Comparison of ENCODE assay signal across 14 cellular contexts in the genomic region with DNA sequence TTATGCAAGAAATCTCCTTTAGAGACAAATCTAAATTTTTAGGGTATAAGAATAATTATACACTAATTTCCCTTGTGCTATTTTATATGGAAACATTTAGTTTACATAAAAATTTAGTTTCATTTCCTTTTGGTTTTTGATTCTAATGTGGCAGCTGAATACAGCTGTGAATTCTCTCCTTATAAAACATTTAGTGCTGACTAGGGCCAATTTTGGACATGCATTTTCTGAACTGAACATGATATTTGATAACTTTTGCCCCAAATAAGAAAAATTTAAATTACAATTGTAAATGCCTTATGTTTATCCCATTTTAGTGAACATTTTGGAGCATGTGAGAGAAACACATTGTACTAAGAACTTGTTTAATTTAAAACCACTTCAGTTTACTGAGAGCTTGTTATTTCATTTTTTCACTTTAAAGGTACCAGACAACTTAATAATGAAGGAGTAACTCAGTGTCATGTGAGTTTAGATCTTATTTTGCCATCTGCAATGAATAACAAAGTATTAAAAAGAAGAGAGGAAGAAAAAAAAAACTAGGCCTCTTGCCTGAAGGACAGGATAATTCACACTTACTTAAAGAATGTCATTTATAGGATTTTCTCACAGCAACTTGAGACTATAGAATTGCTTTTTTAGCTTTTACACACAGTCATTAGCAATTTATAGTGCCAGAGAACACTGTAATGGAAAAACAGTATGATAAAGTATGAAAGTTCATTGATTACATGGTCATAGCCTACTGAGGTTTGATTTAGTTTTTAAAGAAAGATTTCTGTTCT.
DNase-seq lines count a peak whose midpoint lies in the region; TF ChIP-seq lines count a peak whose summit lies in the region.
"Had no signal": no experiment of that assay in that cellular context is flagged by ENCODE, and none has a peak within 500 bp of the region (broad histone marks: within the 10 kb centered on the region; RNA-seq: fewer than 3 reads in every experiment).

No MANE protein-coding gene starts in this region.

- H3K27ac Mint-ChIP-seq in nephron = peak overlapping the region in 2 of 3 experiments; percentile 61 to 70
- H3K27ac Mint-ChIP-seq: CD4-positive, alpha-beta T cell had no signal

- H3K9ac ChIP-seq in GM23248 (no peak overlapping the region), Loucy (ENCODE audit: low read depth, low read length, poor library complexity, severe bottlenecking) (no peak overlapping the region), skeletal muscle tissue (ENCODE audit: low read depth in 1 of 3, low read length in 3 of 3) (peak overlapping the region in 1 of 3 donors; percentile 25)
- H3K9ac ChIP-seq: BLaER1 treated with 17β-estradiol and CSF1 and Interleukin-3, amounts not matched to agents 10 nM and 100 nM had no signal

- TF ChIP-seq POLR2A in ovary (IDR thresholded peaks at IDR 0.05) = no peak

- intact Hi-C loops in ovary (cut with DNase I) = no loop called here

- peaks cover 4% of the 10 kb centered on the region for H3K4me1 Mint-ChIP-seq in nephron
- H3K4me1 Mint-ChIP-seq: GM23338 had no signal

- H3F3A ChIP-seq in GM23248 (ENCODE audit: insufficient read depth) = no peaks in the 10 kb centered on the region
- no peaks in the 10 kb centered on the region for H3F3A ChIP-seq in Loucy (ENCODE audit: low read depth)

- H2AFZ ChIP-seq in GM23248 (0 out of 2 replicates have a peak overlapping the region, but pooled peaks have one; percentile 24), Loucy (ENCODE audit: low read length) (peak overlapping the region; percentile 59)

- in situ Hi-C loops in GM23248 (cut with MboI) = no loop called here

- no peaks in the 10 kb centered on the region for H3K27me3 ChIP-seq in GM23248 (replicated peaks; ENCODE audit: insufficient read depth)
- no peaks in the 10 kb centered on the region for H3K27me3 ChIP-seq in Loucy (ENCODE audit: insufficient read depth, low read length, poor library complexity, severe bottlenecking)
- no peaks in the 10 kb centered on the region for H3K27me3 ChIP-seq in skeletal muscle tissue (ENCODE audit: control insufficient read depth in 3 of 3, insufficient read depth in 3 of 3, low read length in 3 of 3)
- no peaks in the 10 kb centered on the region for H3K27me3 ChIP-seq in ovary
- H3K27me3 ChIP-seq: BLaER1 treated with 17β-estradiol and CSF1 and Interleukin-3, amounts not matched to agents 10 nM and 100 nM had no signal

- DNase-seq in GM23248 = no peak
- no peak for DNase-seq in ovary
- no peak for DNase-seq in AML-193 (lab: John Stamatoyannopoulos, UW)
- no peak for DNase-seq in SIG-M5 treated with dmso at 0.1 percent for 504 hours (lab: John Stamatoyannopoulos, UW; ENCODE audit: unreplicated experiment)
- DNase-seq: Calu3; CD4-positive, alpha-beta T cell; DMS 273 treated with DMSO at 0.1 percent for 48 hours; H9 had no signal

- H3K4me3 ChIP-seq in GM23248 (no peak overlapping the region), Loucy (ENCODE audit: low read length, poor library complexity, severe bottlenecking) (no peak overlapping the region), skeletal muscle tissue (ENCODE audit: low read length in 3 of 3) (no peak overlapping the region), ovary (no peak overlapping the region)
- H3K4me3 ChIP-seq: BLaER1 treated with 17β-estradiol and CSF1 and Interleukin-3, amounts not matched to agents 10 nM and 100 nM; GM23338; K562 had no signal

- TF ChIP-seq EP300 in ovary (IDR thresholded peaks at IDR 0.05) = no peak

- no peak overlapping the region for H3K4me2 ChIP-seq in GM23248 (ENCODE audit: unreplicated experiment)
- H3K4me2 ChIP-seq in Loucy (ENCODE audit: low read depth, low read length, poor library complexity, severe bottlenecking) = no peak overlapping the region
- H3K4me2 ChIP-seq: GM23338 had no signal

- no peak overlapping the region for H3K27ac ChIP-seq in GM23248
- H3K27ac ChIP-seq in skeletal muscle tissue (ENCODE audit: low read depth, low read length) = peak overlapping the region; percentile 70
- H3K27ac ChIP-seq in ovary = no peak overlapping the region
- H3K27ac ChIP-seq: BLaER1 treated with 17β-estradiol and CSF1 and Interleukin-3, amounts not matched to agents 10 nM and 100 nM had no signal

- H3K27me3 Mint-ChIP-seq in nephron (ENCODE audit: low read depth) = no peaks in the 10 kb centered on the region
- H3K27me3 Mint-ChIP-seq: CD4-positive, alpha-beta T cell had no signal

- H3K9me3 Mint-ChIP-seq in nephron = no peaks in the 10 kb centered on the region
- H3K9me3 Mint-ChIP-seq: GM23338, H9 had no signal

- peaks cover 4% of the 10 kb centered on the region for H3K36me3 Mint-ChIP-seq in nephron (ENCODE audit: low read depth)

- H3K79me2 ChIP-seq in GM23248 (ENCODE audit: insufficient read depth) = no peaks in the 10 kb centered on the region
- H3K79me2 ChIP-seq in Loucy (ENCODE audit: insufficient read depth, low read length) = no peaks in the 10 kb centered on the region

- no peaks in the 10 kb centered on the region for H3K36me3 ChIP-seq in GM23248 (ENCODE audit: low read depth)
- no peaks in the 10 kb centered on the region for H3K36me3 ChIP-seq in Loucy (ENCODE audit: insufficient read depth, low read length)
- no peaks in the 10 kb centered on the region for H3K36me3 ChIP-seq in skeletal muscle tissue (ENCODE audit: control insufficient read depth in 3 of 3, insufficient read depth in 3 of 3, low read length in 3 of 3)
- no peaks in the 10 kb centered on the region for H3K36me3 ChIP-seq in ovary
- H3K36me3 ChIP-seq: BLaER1 treated with 17β-estradiol and CSF1 and Interleukin-3, amounts not matched to agents 10 nM and 100 nM had no signal

- H4K20me1 ChIP-seq in GM23248 (ENCODE audit: insufficient read depth) (no peaks in the 10 kb centered on the region), Loucy (ENCODE audit: insufficient read depth, low read length, poor library complexity, severe bottlenecking) (no peaks in the 10 kb centered on the region)
- H4K20me1 ChIP-seq: BLaER1 treated with 17β-estradiol and CSF1 and Interleukin-3, amounts not matched to agents 10 nM and 100 nM had no signal

- TF ChIP-seq CTCF in Loucy (conservative IDR thresholded peaks at IDR 0.05; ENCODE audit: low read length) (no peak), nephron (IDR thresholded peaks at IDR 0.05; ENCODE audit: unreplicated experiment in 3 of 3) (no peak), ovary (IDR thresholded peaks at IDR 0.05) (no peak)

- no peak overlapping the region for H3K4me3 Mint-ChIP-seq in nephron
- H3K4me3 Mint-ChIP-seq: CD4-positive, alpha-beta T cell; GM23338; H9 had no signal

- H3K4me1 ChIP-seq in GM23248 (ENCODE audit: insufficient read depth) (no peaks in the 10 kb centered on the region), Loucy (ENCODE audit: insufficient read depth, low read length, poor library complexity, severe bottlenecking) (peaks cover 22% of the 10 kb centered on the region), skeletal muscle tissue (ENCODE audit: control insufficient read depth in 3 of 3, insufficient read depth in 3 of 3, low read length in 3 of 3) (peaks cover 3 to 6% (median 6%) of the 10 kb centered on the region in 3 donors), ovary (ENCODE audit: insufficient read depth) (peaks cover 1% of the 10 kb centered on the region)

- no peaks in the 10 kb centered on the region for H3K9me3 ChIP-seq in GM23248 (ENCODE audit: low read depth)
- no peaks in the 10 kb centered on the region; the same call in 1 of the 2 replicates for H3K9me3 ChIP-seq in Loucy (ENCODE audit: insufficient read depth, low read depth, low read length)
- H3K9me3 ChIP-seq in skeletal muscle tissue (ENCODE audit: control insufficient read depth in 3 of 3, low read length in 3 of 3) = no peaks in the 10 kb centered on the region
- H3K9me3 ChIP-seq in ovary = no peaks in the 10 kb centered on the region

- H3K9me2 ChIP-seq in GM23248 (ENCODE audit: insufficient read depth) (no peaks in the 10 kb centered on the region), Loucy (replicated peaks; ENCODE audit: low read depth, low read length) (no peaks in the 10 kb centered on the region)
